22 cellular contexts compared by ENCODE assay signal in genomic region chr1:44606701-44607281, GRCh38.
DNase-seq lines count a peak whose midpoint lies in the region; ATAC-seq, FAIRE-seq and TF ChIP-seq lines count a peak whose summit lies in the region.
"Had no signal": no experiment of that assay in that cellular context is flagged by ENCODE, and none has a peak within 500 bp of the region (broad histone marks: within the 10 kb centered on the region; RNA-seq: fewer than 3 reads in every experiment).

No MANE protein-coding gene starts in this region.

- CTCF ChIA-PET in A549 (lab: Yijun Ruan, JAX) (interaction anchor here (1.0 kb wide), 1 partner anchor 46 kb away, joined by 3 read pairs; no protein-coding TSS in a partner anchor), HEK293T (lab: Yijun Ruan, JAX) (interaction anchor here (3.5 kb wide), 1 partner anchor 46 kb away, joined by 26 read pairs; no protein-coding TSS in a partner anchor)

- no peak for ATAC-seq in A549
- no peak for ATAC-seq in GM21390 (IDR thresholded peaks at IDR 0.05; ENCODE audit: unreplicated experiment)
- ATAC-seq: CD8-positive, alpha-beta T cell; GM12878 had no signal

- TF ChIP-seq RAD21 in A549 (conservative IDR thresholded peaks at IDR 0.05 in 1 of 2, IDR thresholded peaks at IDR 0.05 in 1 of 2) = no peak

- TF ChIP-seq CTCF in A549 (IDR thresholded peaks at IDR 0.05) = no peak

- no peak overlapping the region for H3K4me2 ChIP-seq in A549
- H3K4me2 ChIP-seq: BLaER1 had no signal

- POLR2A ChIA-PET in A549 (lab: Yijun Ruan, JAX) (interaction anchor here (0.9 kb wide), 1 partner anchor 46 kb away, joined by 3 read pairs; no protein-coding TSS in a partner anchor), HEK293T (lab: Yijun Ruan, JAX) (interaction anchor here (0.8 kb wide), 1 partner anchor 25 kb away, joined by 3 read pairs; no protein-coding TSS in a partner anchor)

- no peaks in the 10 kb centered on the region for H3K4me1 ChIP-seq in A549
- H3K4me1 ChIP-seq: BLaER1 had no signal

- H3K4me3 ChIP-seq in A549 = no peak overlapping the region
- H3K4me3 ChIP-seq: BLaER1, GM12878, GM23248 had no signal

- TF ChIP-seq EP300 in A549 (IDR thresholded peaks at IDR 0.05) = no peak

- H3K9me3 ChIP-seq in A549 = no peaks in the 10 kb centered on the region
- H3K9me3 ChIP-seq: BLaER1 had no signal

- DNase-seq in A549 (ENCODE audit: low read depth in 1 of 2, low spot score in 1 of 2) (no peak), HEK293T (ENCODE audit: extremely low spot score) (no peak), RCC 7860 (ENCODE audit: low spot score) (peak; percentile 6), kidney tubule cell (ENCODE audit: low spot score) (peak; percentile 61), ACHN (no peak), DMS114 treated with DMSO at 0.1 percent for 48 hours (lab: John Stamatoyannopoulos, UW; ENCODE audit: unreplicated experiment) (no peak)
- DNase-seq in activated CD4-positive, CD25-positive, alpha-beta regulatory T cell (lab: John Stamatoyannopoulos, UW) = no peak
- DNase-seq: 8988T; Calu3; CD4-positive, CD25-positive, alpha-beta regulatory T cell; CD8-positive, alpha-beta T cell; DMS79; GDM1; H7; HCEC 1CT had no signal

- no peak overlapping the region for H3K27ac ChIP-seq in A549
- H3K27ac ChIP-seq: BLaER1, C4-2B, GM23248 had no signal

- no peak for TF ChIP-seq POLR2A in A549 (IDR thresholded peaks at IDR 0.05; ENCODE audit: low read length)

- 69% methylated on average over 8 of the region's 8 CpGs for WGBS in A549 (ENCODE audit: missing lambda C conversion rate)

- in situ Hi-C loops in ACHN (cut with HindIII; ENCODE audit: low pct_ligation_motif_present, low pct_unique_long_range_greater_than_20kb, low sequenced_read_pairs) = no loop called here

- FAIRE-seq in A549 (lab: Jason Lieb, UNC) (no peak), RCC 7860 (lab: Jason Lieb, UNC) (peak; percentile 11)
- FAIRE-seq: GM12878, GM18507, H1 had no signal

TF ChIP-seq in A549, 52 proteins besides CTCF, POLR2A, EP300 and RAD21:
- TF ChIP-seq MAFK (IDR thresholded peaks at IDR 0.05; ENCODE audit: partially characterized antibody) (peak; percentile 92), PHF8 (IDR thresholded peaks at IDR 0.05; ENCODE audit: borderline replicate concordance, low read depth) (no peak), CHD2 (IDR thresholded peaks at IDR 0.05; ENCODE audit: low read length, partially characterized antibody) (no peak), CEBPB (IDR thresholded peaks at IDR 0.05) (no peak)

TF ChIP-seq in HEK293T, 16 proteins besides CTCF, POLR2A, EP300 and RAD21:
- TF ChIP-seq PKNOX1 (IDR thresholded peaks at IDR 0.05) = 0 out of 2 replicates have a peak, but pooled peaks have one; percentile 6
- no peak for TF ChIP-seq BHLHE40 (IDR thresholded peaks at IDR 0.05; ENCODE audit: borderline replicate concordance)
- no peak for TF ChIP-seq SP1 (IDR thresholded peaks at IDR 0.05)
- TF ChIP-seq CTBP1 (IDR thresholded peaks at IDR 0.05; ENCODE audit: borderline replicate concordance) = no peak
TF ChIP-seq in HEK293T: peak in this region for 1.

Comparison
In these comparisons a context has a peak if more than half of its experiments do, and no peak if none do; other contexts are left out.
1. DNase-seq: peak in RCC 7860 (single experiment) and kidney tubule cell (single experiment); none in A549 (0 of 2), HEK293T (single experiment), ACHN (single experiment), activated CD4-positive, CD25-positive, alpha-beta regulatory T cell (0 of 4) and DMS114 treated with DMSO at 0.1 percent for 48 hours (single experiment).